ENCODE assay signal across 9 cellular contexts in the genomic region with DNA sequence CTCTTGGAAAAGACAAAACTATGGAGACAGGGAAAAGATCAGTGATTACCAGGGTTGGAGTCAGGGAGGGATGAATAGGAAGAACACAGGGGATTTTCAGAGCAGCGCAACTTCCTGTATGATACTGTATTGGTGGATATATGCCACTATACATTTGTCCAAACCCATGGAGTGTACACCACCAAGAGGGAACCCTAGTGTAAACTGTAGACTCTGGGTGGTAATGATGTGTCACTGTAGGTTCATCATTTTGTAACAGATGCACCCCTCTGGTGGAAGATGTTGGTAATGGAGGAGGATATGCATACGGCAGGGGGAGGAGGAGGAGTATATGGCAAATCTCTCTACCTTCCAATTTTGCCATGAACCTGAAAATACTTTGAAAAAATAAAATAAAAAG.
DNase-seq lines count a peak whose midpoint lies in the region; ATAC-seq and TF ChIP-seq lines count a peak whose summit lies in the region.
"Had no signal": no experiment of that assay in that cellular context is flagged by ENCODE, and none has a peak within 500 bp of the region (broad histone marks: within the 10 kb centered on the region; RNA-seq: fewer than 3 reads in every experiment).

No MANE protein-coding gene starts in this region.

- no peak overlapping the region for H3K4me3 ChIP-seq in retinal pigment epithelial cell (ENCODE audit: low read length)

- peak; percentile 21 for DNase-seq in AG08395 (ENCODE audit: low spot score)
- DNase-seq in retinal pigment epithelial cell (ENCODE audit: low read depth) = no peak
- DNase-seq in NCI-H2081 treated with DMSO at 0.1 percent for 48 hours (lab: John Stamatoyannopoulos, UW) = no peak
- no peak for DNase-seq in GM19238 (ENCODE audit: insufficient read length, low spot score)

- no peaks in the 10 kb centered on the region for H3K4me1 Mint-ChIP-seq in activated T-helper 17 cell treated with anti-CD3 and anti-CD28 coated beads, Interleukin-2, amount 50 U/mL, for 72 hours

- no peak overlapping the region for H3K27ac Mint-ChIP-seq in activated T-helper 17 cell treated with anti-CD3 and anti-CD28 coated beads, Interleukin-2, amount 50 U/mL, for 72 hours
- H3K27ac Mint-ChIP-seq: dendritic cell treated with granulocyte-macrophage colony-stimulating factor and Interleukin-4, amounts not matched to agents 40 ng/mL and 50 ng/mL, for 4 days had no signal

- H3K36me3 Mint-ChIP-seq in activated T-helper 17 cell treated with anti-CD3 and anti-CD28 coated beads, Interleukin-2, amount 50 U/mL, for 72 hours (ENCODE audit: low read depth) = no peaks in the 10 kb centered on the region

- no peaks in the 10 kb centered on the region for H3K9me3 Mint-ChIP-seq in activated T-helper 17 cell treated with anti-CD3 and anti-CD28 coated beads, Interleukin-2, amount 50 U/mL, for 72 hours
- H3K9me3 Mint-ChIP-seq: dendritic cell treated with granulocyte-macrophage colony-stimulating factor and Interleukin-4, amounts not matched to agents 40 ng/mL and 50 ng/mL, for 4 days had no signal

- peak; percentile 33 for TF ChIP-seq CTCF in retinal pigment epithelial cell (conservative IDR thresholded peaks at IDR 0.05; ENCODE audit: low read depth, low read length)

- ATAC-seq in GM18519 (IDR thresholded peaks at IDR 0.05; ENCODE audit: low FRiP score, unreplicated experiment) (peak; percentile 39), HG03520 (IDR thresholded peaks at IDR 0.05; ENCODE audit: unreplicated experiment) (peak; percentile 25), GM19455 (IDR thresholded peaks at IDR 0.05; ENCODE audit: unreplicated experiment) (no peak)
- peak; percentile 58 for ATAC-seq in activated T-helper 17 cell treated with anti-CD3 and anti-CD28 coated beads, Interleukin-2, amount 50 U/mL, for 72 hours (replicated peaks)

- no peak overlapping the region for H3K4me3 Mint-ChIP-seq in activated T-helper 17 cell treated with anti-CD3 and anti-CD28 coated beads, Interleukin-2, amount 50 U/mL, for 72 hours
- H3K4me3 Mint-ChIP-seq: dendritic cell treated with granulocyte-macrophage colony-stimulating factor and Interleukin-4, amounts not matched to agents 40 ng/mL and 50 ng/mL, for 4 days had no signal

- H3K27me3 Mint-ChIP-seq in activated T-helper 17 cell treated with anti-CD3 and anti-CD28 coated beads, Interleukin-2, amount 50 U/mL, for 72 hours = no peaks in the 10 kb centered on the region
- H3K27me3 Mint-ChIP-seq: dendritic cell treated with granulocyte-macrophage colony-stimulating factor and Interleukin-4, amounts not matched to agents 40 ng/mL and 50 ng/mL, for 4 days had no signal
